19 cellular contexts compared by ENCODE assay signal in the genomic region with DNA sequence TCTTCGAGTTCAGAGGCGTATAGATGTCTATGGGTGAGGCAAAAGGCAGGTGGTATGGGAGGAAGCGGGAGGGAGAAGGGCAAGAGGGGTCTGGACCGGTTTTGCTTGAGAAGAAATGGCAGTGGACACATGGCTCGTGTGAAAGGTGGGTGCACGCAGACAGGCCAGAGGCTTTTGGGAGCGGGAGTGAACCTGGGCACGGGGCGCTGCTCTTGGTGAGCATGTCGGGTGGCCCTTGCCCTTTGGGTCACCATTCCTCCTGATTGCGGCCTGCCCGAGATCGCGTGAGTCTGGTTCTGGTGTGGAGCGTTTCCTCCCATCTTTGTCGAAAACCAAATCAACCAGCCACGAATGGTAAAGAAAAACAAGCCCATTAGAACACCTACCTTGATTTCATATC. TPM values are rescaled to one million over a fixed set of nuclear protein-coding genes. Genes with fewer than 3 reads are reported as not detected.
DNase-seq lines count a peak whose midpoint lies in the region; TF ChIP-seq lines count a peak whose summit lies in the region.
"Had no signal": no experiment of that assay in that cellular context is flagged by ENCODE, and none has a peak within 500 bp of the region (broad histone marks: within the 10 kb centered on the region; RNA-seq: fewer than 3 reads in every experiment).

No MANE protein-coding gene starts in this region.

- 0 out of 2 replicates have a peak overlapping the region, but pooled peaks have one; percentile 18 for H3K4me2 ChIP-seq in BLaER1
- H3K4me2 ChIP-seq: A549 had no signal

- H3K27ac ChIP-seq in BLaER1 = no peak overlapping the region
- H3K27ac ChIP-seq: 22Rv1, A549 had no signal

- intact Hi-C loops in activated CD4-positive, alpha-beta memory T cell treated with anti-CD3 and anti-CD28 coated beads for 36 hours (cut with micrococcal nuclease) = no loop called here
- intact Hi-C loops in posterior vena cava (cut with DNase I) = loop anchor here in 1 of 2 donors (10.0 kb wide), 1 partner anchor 54 kb away; no protein-coding TSS in a partner anchor

- H3K36me3 Mint-ChIP-seq in activated CD4-positive, alpha-beta memory T cell treated with anti-CD3 and anti-CD28 coated beads, Interleukin-2, amount 10 ng/mL, durations not matched to agents 7 days and 5 days (ENCODE audit: low read depth) = no peaks in the 10 kb centered on the region
- H3K36me3 Mint-ChIP-seq in activated CD4-positive, alpha-beta memory T cell treated with anti-CD3 and anti-CD28 coated beads for 36 hours = no peaks in the 10 kb centered on the region
- H3K36me3 Mint-ChIP-seq in endothelial cell (ENCODE audit: low read depth, unreplicated experiment) = peaks cover 15% of the 10 kb centered on the region
- H3K36me3 Mint-ChIP-seq: CD4-positive, alpha-beta memory T cell had no signal

- no peaks in the 10 kb centered on the region for H3K9me3 ChIP-seq in BLaER1
- H3K9me3 ChIP-seq: A549 had no signal

- peaks cover 67% of the 10 kb centered on the region for H3K36me3 ChIP-seq in BLaER1

- DNase-seq in activated CD4-positive, alpha-beta memory T cell treated with anti-CD3 and anti-CD28 coated beads, Interleukin-2, amount 10 ng/mL, durations not matched to agents 7 days and 5 days = peak; percentile 5
- no peak for DNase-seq in activated CD4-positive, alpha-beta memory T cell treated with anti-CD3 and anti-CD28 coated beads for 36 hours
- DNase-seq in endothelial cell (ENCODE audit: low spot score) (no peak), posterior vena cava (ENCODE audit: low spot score) (peak; percentile 25), HK-2 (ENCODE audit: unreplicated experiment) (no peak), NCI-H69 (lab: John Stamatoyannopoulos, UW) (no peak)
- DNase-seq in stimulated activated CD4-positive, alpha-beta T cell treated with anti-CD3 and anti-CD28 coated beads, Interleukin-4, amount 100 ng/mL, for 24 hours = no peak
- DNase-seq: AML-193; CD4-positive, alpha-beta memory T cell; DMS153; DMS79; GDM1; GOT3; H7; HFFc6 had no signal

- CTCF ChIA-PET in activated CD4-positive, alpha-beta memory T cell treated with anti-CD3 and anti-CD28 coated beads, Interleukin-2, amount 10 ng/mL, durations not matched to agents 7 days and 5 days (lab: Charles Lee) = no interaction called here
- CTCF ChIA-PET in activated CD4-positive, alpha-beta memory T cell treated with anti-CD3 and anti-CD28 coated beads for 36 hours (lab: Charles Lee) = interaction anchor here (0.5 kb wide), 1 partner anchor 71 kb away, joined by 5 read pairs; no protein-coding TSS in a partner anchor

- H3K9ac ChIP-seq in BLaER1 = no peak overlapping the region

- H3K9me3 Mint-ChIP-seq in activated CD4-positive, alpha-beta memory T cell treated with anti-CD3 and anti-CD28 coated beads, Interleukin-2, amount 10 ng/mL, durations not matched to agents 7 days and 5 days = no peaks in the 10 kb centered on the region
- H3K9me3 Mint-ChIP-seq in activated CD4-positive, alpha-beta memory T cell treated with anti-CD3 and anti-CD28 coated beads for 36 hours = no peaks in the 10 kb centered on the region
- no peaks in the 10 kb centered on the region for H3K9me3 Mint-ChIP-seq in endothelial cell (ENCODE audit: unreplicated experiment)
- H3K9me3 Mint-ChIP-seq: CD4-positive, alpha-beta memory T cell; HFFc6 had no signal

- no peak for TF ChIP-seq CTCF in endothelial cell (IDR thresholded peaks at IDR 0.05; ENCODE audit: unreplicated experiment)

- POLR2A ChIA-PET in activated CD4-positive, alpha-beta memory T cell treated with anti-CD3 and anti-CD28 coated beads, Interleukin-2, amount 10 ng/mL, durations not matched to agents 7 days and 5 days (lab: Charles Lee) = no interaction called here
- POLR2A ChIA-PET in activated CD4-positive, alpha-beta memory T cell treated with anti-CD3 and anti-CD28 coated beads for 36 hours (lab: Charles Lee) = no interaction called here

- peaks cover 77% of the 10 kb centered on the region for H3K4me1 ChIP-seq in BLaER1

- no peaks in the 10 kb centered on the region for H3K4me1 Mint-ChIP-seq in activated CD4-positive, alpha-beta memory T cell treated with anti-CD3 and anti-CD28 coated beads, Interleukin-2, amount 10 ng/mL, durations not matched to agents 7 days and 5 days
- no peaks in the 10 kb centered on the region for H3K4me1 Mint-ChIP-seq in activated CD4-positive, alpha-beta memory T cell treated with anti-CD3 and anti-CD28 coated beads for 36 hours (ENCODE audit: low read depth)
- no peaks in the 10 kb centered on the region for H3K4me1 Mint-ChIP-seq in endothelial cell (ENCODE audit: unreplicated experiment)
- H3K4me1 Mint-ChIP-seq: CD14-positive monocyte; CD4-positive, alpha-beta memory T cell had no signal

- no peaks in the 10 kb centered on the region for H3K27me3 ChIP-seq in BLaER1

- H3K4me3 Mint-ChIP-seq in activated CD4-positive, alpha-beta memory T cell treated with anti-CD3 and anti-CD28 coated beads, Interleukin-2, amount 10 ng/mL, durations not matched to agents 7 days and 5 days = no peak overlapping the region
- no peak overlapping the region for H3K4me3 Mint-ChIP-seq in activated CD4-positive, alpha-beta memory T cell treated with anti-CD3 and anti-CD28 coated beads for 36 hours
- no peak overlapping the region for H3K4me3 Mint-ChIP-seq in endothelial cell (ENCODE audit: unreplicated experiment)
- H3K4me3 Mint-ChIP-seq: CD14-positive monocyte; CD4-positive, alpha-beta memory T cell; HFFc6 had no signal

- H3K4me3 ChIP-seq in BLaER1 = no peak overlapping the region
- H3K4me3 ChIP-seq: A549 had no signal

- H3K27ac Mint-ChIP-seq in activated CD4-positive, alpha-beta memory T cell treated with anti-CD3 and anti-CD28 coated beads, Interleukin-2, amount 10 ng/mL, durations not matched to agents 7 days and 5 days = no peak overlapping the region
- no peak overlapping the region for H3K27ac Mint-ChIP-seq in activated CD4-positive, alpha-beta memory T cell treated with anti-CD3 and anti-CD28 coated beads for 36 hours
- H3K27ac Mint-ChIP-seq in endothelial cell (ENCODE audit: unreplicated experiment) = peak overlapping the region; percentile 17
- H3K27ac Mint-ChIP-seq: CD14-positive monocyte, HFFc6 had no signal

- H4K20me1 ChIP-seq in BLaER1 = peaks cover 100% of the 10 kb centered on the region

- H3K27me3 Mint-ChIP-seq in activated CD4-positive, alpha-beta memory T cell treated with anti-CD3 and anti-CD28 coated beads, Interleukin-2, amount 10 ng/mL, durations not matched to agents 7 days and 5 days = peaks cover 1% of the 10 kb centered on the region
- H3K27me3 Mint-ChIP-seq in activated CD4-positive, alpha-beta memory T cell treated with anti-CD3 and anti-CD28 coated beads for 36 hours = no peaks in the 10 kb centered on the region
- peaks cover 3% of the 10 kb centered on the region for H3K27me3 Mint-ChIP-seq in endothelial cell (ENCODE audit: unreplicated experiment)
- H3K27me3 Mint-ChIP-seq: CD4-positive, alpha-beta memory T cell had no signal

RNA-seq across cellular contexts. Expression of a gene that starts 12.6 kb away (rescaled TPM):
- 10 to 100 TPM; 19.1 to 22.4 TPM for total RNA-seq in activated CD4-positive, alpha-beta memory T cell treated with anti-CD3 and anti-CD28 coated beads, Interleukin-2, amount 10 ng/mL, durations not matched to agents 7 days and 5 days
- 10 to 100 TPM; 28.4 to 30.1 TPM for total RNA-seq in activated CD4-positive, alpha-beta memory T cell treated with anti-CD3 and anti-CD28 coated beads for 36 hours
- total RNA-seq in endothelial cell (ENCODE audit: unreplicated experiment) (34.1 TPM), posterior vena cava (10 to 100 TPM; 52.3 to 74.8 TPM)
- total RNA-seq: HFFc6 had no signal

Comparison
In these comparisons a context has a peak if more than half of its experiments do, and no peak if none do; other contexts are left out.
1. DNase-seq: peak in activated CD4-positive, alpha-beta memory T cell treated with anti-CD3 and anti-CD28 coated beads, Interleukin-2, amount 10 ng/mL, durations not matched to agents 7 days and 5 days (single experiment) and posterior vena cava (single experiment); none in activated CD4-positive, alpha-beta memory T cell treated with anti-CD3 and anti-CD28 coated beads for 36 hours (single experiment), endothelial cell (single experiment), HK-2 (single experiment), stimulated activated CD4-positive, alpha-beta T cell treated with anti-CD3 and anti-CD28 coated beads, Interleukin-4, amount 100 ng/mL, for 24 hours (single experiment) and NCI-H69 (single experiment).